In genomic region chr18:79438089-79438488, GRCh38 we compare ENCODE assay signal across 25 cellular contexts. TPM values are rescaled to one million over a fixed set of nuclear protein-coding genes. Genes with fewer than 3 reads are reported as not detected.
DNase-seq lines count a peak whose midpoint lies in the region; ATAC-seq and TF ChIP-seq lines count a peak whose summit lies in the region.
"Had no signal": no experiment of that assay in that cellular context is flagged by ENCODE, and none has a peak within 500 bp of the region (broad histone marks: within the 10 kb centered on the region; RNA-seq: fewer than 3 reads in every experiment).

No MANE protein-coding gene starts in this region.

- peaks cover 24% of the 10 kb centered on the region for H3K36me3 Mint-ChIP-seq in activated naive CD4-positive, alpha-beta T cell treated with anti-CD3 and anti-CD28 coated beads for 36 hours (ENCODE audit: low read depth)
- H3K36me3 Mint-ChIP-seq in activated naive CD4-positive, alpha-beta T cell treated with anti-CD3 and anti-CD28 coated beads, Interleukin-2, amount 10 ng/mL, durations not matched to agents 7 days and 5 days: peaks cover 12% of the 10 kb centered on the region
- H3K36me3 Mint-ChIP-seq in T-helper 17 cell (ENCODE audit: low read depth) (no peaks in the 10 kb centered on the region), naive B cell (no peaks in the 10 kb centered on the region), progenitor cell of endocrine pancreas (ENCODE audit: insufficient read depth) (no peaks in the 10 kb centered on the region)
- H3K36me3 Mint-ChIP-seq: natural killer cell treated with Interleukin-12 subunit alpha and Interleukin-12 subunit beta and Interleukin-15 and Interleukin-18, amount 100 ng/mL, for 72 hours; type B pancreatic cell had no signal

- no peak overlapping the region for H3K4me3 Mint-ChIP-seq in activated naive CD4-positive, alpha-beta T cell treated with anti-CD3 and anti-CD28 coated beads for 36 hours
- H3K4me3 Mint-ChIP-seq in activated naive CD4-positive, alpha-beta T cell treated with anti-CD3 and anti-CD28 coated beads, Interleukin-2, amount 10 ng/mL, durations not matched to agents 7 days and 5 days: no peak overlapping the region
- H3K4me3 Mint-ChIP-seq in T-helper 17 cell (no peak overlapping the region), naive B cell (peak overlapping the region in 3 of 8 donors; percentile 16 to 43 (median 32)), progenitor cell of endocrine pancreas (ENCODE audit: low read depth) (no peak overlapping the region)
- peak overlapping the region in 1 of 2 donors; percentile 37 for H3K4me3 Mint-ChIP-seq in stimulated activated naive CD8-positive, alpha-beta T cell treated with anti-CD3 and anti-CD28 coated beads, Interleukin-15, amount 100 ng/mL, for 72 hours
- H3K4me3 Mint-ChIP-seq: natural killer cell treated with Interleukin-12 subunit alpha and Interleukin-12 subunit beta and Interleukin-15 and Interleukin-18, amount 100 ng/mL, for 72 hours; type B pancreatic cell had no signal

- peak overlapping the region; percentile 41 for H3K27ac Mint-ChIP-seq in activated naive CD4-positive, alpha-beta T cell treated with anti-CD3 and anti-CD28 coated beads for 36 hours
- H3K27ac Mint-ChIP-seq in activated naive CD4-positive, alpha-beta T cell treated with anti-CD3 and anti-CD28 coated beads, Interleukin-2, amount 10 ng/mL, durations not matched to agents 7 days and 5 days: no peak overlapping the region
- peak overlapping the region; percentile 83 for H3K27ac Mint-ChIP-seq in T-helper 17 cell
- H3K27ac Mint-ChIP-seq in naive B cell: peak overlapping the region in 5 of 6 donors; percentile 39 to 91 (median 62)
- H3K27ac Mint-ChIP-seq in stimulated activated naive CD8-positive, alpha-beta T cell treated with anti-CD3 and anti-CD28 coated beads, Interleukin-15, amount 100 ng/mL, for 72 hours: peak overlapping the region; percentile 38 to 81
- no peak overlapping the region for H3K27ac Mint-ChIP-seq in progenitor cell of endocrine pancreas
- H3K27ac Mint-ChIP-seq: natural killer cell treated with Interleukin-12 subunit alpha and Interleukin-12 subunit beta and Interleukin-15 and Interleukin-18, amount 100 ng/mL, for 72 hours; type B pancreatic cell had no signal

- H3K27me3 Mint-ChIP-seq in activated naive CD4-positive, alpha-beta T cell treated with anti-CD3 and anti-CD28 coated beads for 36 hours (ENCODE audit: low read depth): no peaks in the 10 kb centered on the region
- no peaks in the 10 kb centered on the region for H3K27me3 Mint-ChIP-seq in activated naive CD4-positive, alpha-beta T cell treated with anti-CD3 and anti-CD28 coated beads, Interleukin-2, amount 10 ng/mL, durations not matched to agents 7 days and 5 days
- no peaks in the 10 kb centered on the region for H3K27me3 Mint-ChIP-seq in T-helper 17 cell
- no peaks in the 10 kb centered on the region for H3K27me3 Mint-ChIP-seq in naive B cell
- H3K27me3 Mint-ChIP-seq in stimulated activated naive CD8-positive, alpha-beta T cell treated with anti-CD3 and anti-CD28 coated beads, Interleukin-15, amount 100 ng/mL, for 72 hours: no peaks in the 10 kb centered on the region
- H3K27me3 Mint-ChIP-seq in progenitor cell of endocrine pancreas: peaks cover 3% of the 10 kb centered on the region
- H3K27me3 Mint-ChIP-seq: natural killer cell treated with Interleukin-12 subunit alpha and Interleukin-12 subunit beta and Interleukin-15 and Interleukin-18, amount 100 ng/mL, for 72 hours; type B pancreatic cell had no signal

- CTCF ChIA-PET in activated naive CD4-positive, alpha-beta T cell treated with anti-CD3 and anti-CD28 coated beads for 36 hours (lab: Charles Lee): interaction anchor here (1.2 to 1.3 kb wide), 2 partner anchors 45 to 58 kb away, joined by 3 to 4 read pairs; no protein-coding TSS in a partner anchor
- CTCF ChIA-PET in activated naive CD4-positive, alpha-beta T cell treated with anti-CD3 and anti-CD28 coated beads, Interleukin-2, amount 10 ng/mL, durations not matched to agents 7 days and 5 days (lab: Charles Lee): interaction anchor here (0.8 kb wide), 1 partner anchor 45 kb away, joined by 3 read pairs; no protein-coding TSS in a partner anchor

- H3K4me1 Mint-ChIP-seq in activated naive CD4-positive, alpha-beta T cell treated with anti-CD3 and anti-CD28 coated beads for 36 hours (ENCODE audit: low read depth): peaks cover 49% of the 10 kb centered on the region
- peaks cover 20% of the 10 kb centered on the region for H3K4me1 Mint-ChIP-seq in activated naive CD4-positive, alpha-beta T cell treated with anti-CD3 and anti-CD28 coated beads, Interleukin-2, amount 10 ng/mL, durations not matched to agents 7 days and 5 days
- peaks cover 27% of the 10 kb centered on the region for H3K4me1 Mint-ChIP-seq in T-helper 17 cell
- H3K4me1 Mint-ChIP-seq in naive B cell: peaks cover 36 to 52% (median 47%) of the 10 kb centered on the region in 3 donors
- peaks cover 82% of the 10 kb centered on the region for H3K4me1 Mint-ChIP-seq in stimulated activated naive CD8-positive, alpha-beta T cell treated with anti-CD3 and anti-CD28 coated beads, Interleukin-15, amount 100 ng/mL, for 72 hours
- peaks cover 8% of the 10 kb centered on the region for H3K4me1 Mint-ChIP-seq in progenitor cell of endocrine pancreas (ENCODE audit: low read depth)

- intact Hi-C loops in activated naive CD4-positive, alpha-beta T cell treated with anti-CD3 and anti-CD28 coated beads for 36 hours (cut with micrococcal nuclease): no loop called here

- ATAC-seq in T-helper 17 cell: no peak
- no peak for ATAC-seq in naive B cell (ENCODE audit: low read depth in 2 of 2)
- no peak for ATAC-seq in stimulated activated naive CD8-positive, alpha-beta T cell treated with anti-CD3 and anti-CD28 coated beads, Interleukin-15, amount 100 ng/mL, for 72 hours
- ATAC-seq in GM21737 (IDR thresholded peaks at IDR 0.05; ENCODE audit: unreplicated experiment): no peak
- ATAC-seq: left lung; natural killer cell treated with Interleukin-12 subunit alpha and Interleukin-12 subunit beta and Interleukin-15 and Interleukin-18, amount 100 ng/mL, for 72 hours; right lobe of liver had no signal

- no peak for DNase-seq in activated naive CD4-positive, alpha-beta T cell treated with anti-CD3 and anti-CD28 coated beads for 36 hours
- DNase-seq in activated naive CD4-positive, alpha-beta T cell treated with anti-CD3 and anti-CD28 coated beads, Interleukin-2, amount 10 ng/mL, durations not matched to agents 7 days and 5 days: no peak
- DNase-seq in T-helper 17 cell: no peak
- no peak for DNase-seq in naive B cell
- no peak for DNase-seq in stimulated activated naive CD8-positive, alpha-beta T cell treated with anti-CD3 and anti-CD28 coated beads, Interleukin-15, amount 100 ng/mL, for 72 hours
- DNase-seq in NK-92 (lab: John Stamatoyannopoulos, UW; ENCODE audit: unreplicated experiment): no peak
- DNase-seq in progenitor cell of endocrine pancreas (ENCODE audit: low spot score, unreplicated experiment): no peak
- DNase-seq: activated CD8-positive, alpha-beta memory T cell treated with anti-CD3 and anti-CD28 coated beads, Interleukin-2, amount 50 U/mL, for 48 hours; activated effector memory CD4-positive, alpha-beta T cell treated with Interleukin-2 at 50 U/mL for 16 hours; amniotic stem cell; colonic mucosa; DND-41; effector memory CD4-positive, alpha-beta T cell; foreskin melanocyte; hippocampal formation; left lung; NCI-H1092 treated with DMSO at 0.1 percent for 48 hours; NCI-H2029; NCI-H226; right lobe of liver; RPMI8226 had no signal

- H3K9me3 ChIP-seq in T-helper 17 cell (ENCODE audit: control insufficient read depth, low read length, poor library complexity, severe bottlenecking): no peaks in the 10 kb centered on the region
- H3K9me3 ChIP-seq: breast epithelium, colonic mucosa, left lung, right lobe of liver had no signal

- TF ChIP-seq CTCF in progenitor cell of endocrine pancreas (IDR thresholded peaks at IDR 0.05; ENCODE audit: unreplicated experiment): no peak

- no peaks in the 10 kb centered on the region for H3K9me3 Mint-ChIP-seq in activated naive CD4-positive, alpha-beta T cell treated with anti-CD3 and anti-CD28 coated beads for 36 hours
- no peaks in the 10 kb centered on the region for H3K9me3 Mint-ChIP-seq in activated naive CD4-positive, alpha-beta T cell treated with anti-CD3 and anti-CD28 coated beads, Interleukin-2, amount 10 ng/mL, durations not matched to agents 7 days and 5 days
- no peaks in the 10 kb centered on the region for H3K9me3 Mint-ChIP-seq in naive B cell
- H3K9me3 Mint-ChIP-seq in stimulated activated naive CD8-positive, alpha-beta T cell treated with anti-CD3 and anti-CD28 coated beads, Interleukin-15, amount 100 ng/mL, for 72 hours: no peaks in the 10 kb centered on the region
- no peaks in the 10 kb centered on the region for H3K9me3 Mint-ChIP-seq in progenitor cell of endocrine pancreas (ENCODE audit: low read depth)
- H3K9me3 Mint-ChIP-seq: natural killer cell treated with Interleukin-12 subunit alpha and Interleukin-12 subunit beta and Interleukin-15 and Interleukin-18, amount 100 ng/mL, for 72 hours; type B pancreatic cell had no signal

RNA-seq across cellular contexts. Expression of gene NFATC1, which starts 42.4 kb away (rescaled TPM):
- total RNA-seq in activated naive CD4-positive, alpha-beta T cell treated with anti-CD3 and anti-CD28 coated beads for 36 hours: 10 to 100 TPM; 77.8 to 79.4 TPM
- total RNA-seq in T-helper 17 cell (10 to 100 TPM; 73.4 to 77.8 TPM), progenitor cell of endocrine pancreas (4.5 and 5.6 TPM in 2 replicates)
- polyA plus RNA-seq in naive B cell (ENCODE audit: low read depth in 6 of 6): 10 to 100 TPM; 35.7 to 77.8 (median 51.1) TPM

Comparison
In these comparisons a context has a peak if more than half of its experiments do, and no peak if none do; other contexts are left out.
1. H3K27ac Mint-ChIP-seq: peak in activated naive CD4-positive, alpha-beta T cell treated with anti-CD3 and anti-CD28 coated beads for 36 hours (single experiment), T-helper 17 cell (single experiment), naive B cell (5 of 6) and stimulated activated naive CD8-positive, alpha-beta T cell treated with anti-CD3 and anti-CD28 coated beads, Interleukin-15, amount 100 ng/mL, for 72 hours (2 of 2); none in activated naive CD4-positive, alpha-beta T cell treated with anti-CD3 and anti-CD28 coated beads, Interleukin-2, amount 10 ng/mL, durations not matched to agents 7 days and 5 days (single experiment) and progenitor cell of endocrine pancreas (single experiment).
2. RNA of gene NFATC1, which starts 42.4 kb away (total RNA-seq): 77.8 to 79.4 TPM in activated naive CD4-positive, alpha-beta T cell treated with anti-CD3 and anti-CD28 coated beads for 36 hours and 73.4 to 77.8 TPM in T-helper 17 cell; 4.5 to 5.6 TPM in progenitor cell of endocrine pancreas; every median in the first group is over 10 times any median in the second.